15 cellular contexts compared by ENCODE assay signal in the genomic region with DNA sequence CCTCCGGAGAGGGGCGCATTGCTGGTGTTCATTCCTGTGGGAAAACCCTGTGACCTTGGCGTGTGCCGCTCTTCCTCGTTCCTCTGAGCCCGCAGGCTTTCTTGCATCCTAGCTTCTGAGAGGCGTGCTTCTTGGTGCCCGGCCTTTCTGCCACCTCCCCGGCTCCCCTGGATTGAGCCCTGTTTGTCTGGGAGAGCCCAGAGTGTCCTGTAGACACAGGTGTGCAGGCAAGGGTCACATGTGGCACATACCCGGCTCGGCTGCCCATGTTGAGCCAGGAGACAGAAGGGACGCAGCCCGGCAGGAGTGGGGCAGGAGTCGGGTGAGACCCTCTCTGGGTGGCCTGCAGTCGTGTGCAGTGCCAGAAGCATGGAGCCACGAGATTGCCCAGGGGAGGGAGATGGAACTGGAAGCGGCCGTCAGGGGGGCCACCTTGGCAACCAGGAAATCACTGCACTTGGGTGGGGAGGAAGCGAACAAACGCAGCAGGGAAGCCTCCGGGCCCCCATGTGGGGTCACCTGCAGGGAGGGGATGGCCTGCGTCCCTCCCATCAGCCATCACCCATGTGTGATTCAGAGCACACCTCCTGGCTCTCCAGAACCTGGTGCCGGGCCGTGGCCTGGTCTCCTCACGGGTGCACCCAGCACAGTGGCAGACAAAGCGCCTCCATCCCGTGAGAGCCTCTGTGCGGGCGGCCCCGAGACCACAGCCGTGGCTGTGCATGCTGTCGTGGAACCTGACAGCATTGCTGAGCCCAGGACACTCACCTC.
DNase-seq lines count a peak whose midpoint lies in the region; ATAC-seq and TF ChIP-seq lines count a peak whose summit lies in the region.
"Had no signal": no experiment of that assay in that cellular context is flagged by ENCODE, and none has a peak within 500 bp of the region (broad histone marks: within the 10 kb centered on the region; RNA-seq: fewer than 3 reads in every experiment).

No MANE protein-coding gene starts in this region.

- H3K27me3 Mint-ChIP-seq in activated B cell treated with CpG ODN at 0.5 μM for 24 hours (no peaks in the 10 kb centered on the region), type B pancreatic cell (no peaks in the 10 kb centered on the region)

- H3K4me1 ChIP-seq in left ventricle myocardium inferior (peaks cover 38% of the 10 kb centered on the region), lung (ENCODE audit: control insufficient read depth in 2 of 2, insufficient read depth in 2 of 2, low read length in 2 of 2) (peaks cover 5 to 7% of the 10 kb centered on the region in 2 donors)
- H3K4me1 ChIP-seq: parathyroid adenoma had no signal

- H3K36me3 Mint-ChIP-seq in activated B cell treated with CpG ODN at 0.5 μM for 24 hours (ENCODE audit: low read depth), result no peaks in the 10 kb centered on the region
- H3K36me3 Mint-ChIP-seq in type B pancreatic cell, result peaks cover 49% of the 10 kb centered on the region

- H3K36me3 ChIP-seq in left ventricle myocardium inferior (peaks cover 28% of the 10 kb centered on the region), lung (ENCODE audit: control insufficient read depth in 2 of 2, insufficient read depth in 2 of 2, low read length in 2 of 2) (peaks cover 2 to 30% of the 10 kb centered on the region in 2 donors)

- no peaks in the 10 kb centered on the region for H3K9me3 Mint-ChIP-seq in activated B cell treated with CpG ODN at 0.5 μM for 24 hours
- no peaks in the 10 kb centered on the region for H3K9me3 Mint-ChIP-seq in type B pancreatic cell
- H3K9me3 Mint-ChIP-seq: HFFc6 had no signal

- H3K27me3 ChIP-seq in left ventricle myocardium inferior (ENCODE audit: low read depth), result no peaks in the 10 kb centered on the region
- H3K27me3 ChIP-seq in lung (ENCODE audit: control insufficient read depth, insufficient read depth), result no peaks in the 10 kb centered on the region

- peak overlapping the region; percentile 79 for H3K27ac Mint-ChIP-seq in activated B cell treated with CpG ODN at 0.5 μM for 24 hours
- H3K27ac Mint-ChIP-seq in type B pancreatic cell, result peak overlapping the region; percentile 84
- H3K27ac Mint-ChIP-seq: HFFc6 had no signal

- H3K4me3 ChIP-seq in left ventricle myocardium inferior, result no peak overlapping the region
- H3K4me3 ChIP-seq in lung, result no peak overlapping the region
- H3K4me3 ChIP-seq: skin epidermis had no signal

- H3K4me3 Mint-ChIP-seq in activated B cell treated with CpG ODN at 0.5 μM for 24 hours (peak overlapping the region; percentile 70), type B pancreatic cell (no peak overlapping the region)
- H3K4me3 Mint-ChIP-seq: HFFc6 had no signal

- H3K9me3 ChIP-seq in left ventricle myocardium inferior (replicated peaks), result no peaks in the 10 kb centered on the region
- peaks cover 0 to 3% of the 10 kb centered on the region in 2 donors for H3K9me3 ChIP-seq in lung (ENCODE audit: control insufficient read depth in 2 of 2, insufficient read depth in 1 of 2, low read length in 1 of 2)

- POLR2A ChIA-PET in activated B cell treated with CpG ODN at 0.5 μM for 24 hours (lab: Charles Lee), result no interaction called here

- H3K27ac ChIP-seq in left ventricle myocardium inferior (replicated peaks) (peak overlapping the region; percentile 33), lung (ENCODE audit: low read depth in 1 of 2, low read length in 1 of 2) (peak overlapping the region in 1 of 2 donors; percentile 37)
- H3K27ac ChIP-seq: parathyroid adenoma had no signal

- H3K4me1 Mint-ChIP-seq in activated B cell treated with CpG ODN at 0.5 μM for 24 hours, result peaks cover 46% of the 10 kb centered on the region
- H3K4me1 Mint-ChIP-seq in type B pancreatic cell (ENCODE audit: unreplicated experiment), result peaks cover 25% of the 10 kb centered on the region

- ATAC-seq in left cardiac atrium, result no peak
- ATAC-seq in activated B cell treated with CpG ODN at 0.5 μM for 24 hours (ENCODE audit: low read depth), result peak; percentile 40
- peak; percentile 29 for ATAC-seq in lung (ENCODE audit: insufficient read depth, low FRiP score)

- DNase-seq in left ventricle myocardium inferior (no peak), left cardiac atrium (no peak), activated B cell treated with CpG ODN at 0.5 μM for 24 hours (no peak), lung (ENCODE audit: low spot score) (no peak), type B pancreatic cell (ENCODE audit: extremely low spot score, unreplicated experiment) (no peak), SKM-1 (lab: John Stamatoyannopoulos, UW; ENCODE audit: unreplicated experiment) (no peak), DMS 273 (lab: John Stamatoyannopoulos, UW; ENCODE audit: unreplicated experiment) (no peak), NCI-H748 treated with DMSO at 0.1 percent for 48 hours (lab: John Stamatoyannopoulos, UW) (no peak)
- DNase-seq: foreskin melanocyte, GDM1, HFFc6, NCI-H1417 treated with DMSO at 0.1 percent for 48 hours, NCI-H226 had no signal

- 77 to 90% methylated on average over 31 to 32 of the region's 32 CpGs for WGBS in lung, 2 donors

- intact Hi-C loops in left ventricle myocardium inferior (cut with micrococcal nuclease), result no loop called here
- intact Hi-C loops in left cardiac atrium (cut with DNase I), result no loop called here
- intact Hi-C loops in activated B cell treated with CpG ODN at 0.5 μM for 24 hours (cut with micrococcal nuclease), result loop anchor here (5.0 kb wide), 2 partner anchors 92 to 472 kb away; a partner anchor contains a TSS

- TF ChIP-seq CTCF in left ventricle myocardium inferior (IDR thresholded peaks at IDR 0.05; ENCODE audit: borderline replicate concordance), result no peak
- no peak for TF ChIP-seq CTCF in activated B cell treated with CpG ODN at 0.5 μM for 24 hours (IDR thresholded peaks at IDR 0.05)
- no peak for TF ChIP-seq CTCF in lung (IDR thresholded peaks at IDR 0.05; ENCODE audit: control extremely low read depth, extremely low read depth)
- TF ChIP-seq CTCF in type B pancreatic cell (conservative IDR thresholded peaks at IDR 0.05), result no peak

- CTCF ChIA-PET in activated B cell treated with CpG ODN at 0.5 μM for 24 hours (lab: Charles Lee), result no interaction called here

Comparison
In these comparisons a context has a peak if more than half of its experiments do, and no peak if none do; other contexts are left out.
1. ATAC-seq: peak in activated B cell treated with CpG ODN at 0.5 μM for 24 hours (single experiment) and lung (single experiment); none in left cardiac atrium (0 of 2).